In the genomic region with DNA sequence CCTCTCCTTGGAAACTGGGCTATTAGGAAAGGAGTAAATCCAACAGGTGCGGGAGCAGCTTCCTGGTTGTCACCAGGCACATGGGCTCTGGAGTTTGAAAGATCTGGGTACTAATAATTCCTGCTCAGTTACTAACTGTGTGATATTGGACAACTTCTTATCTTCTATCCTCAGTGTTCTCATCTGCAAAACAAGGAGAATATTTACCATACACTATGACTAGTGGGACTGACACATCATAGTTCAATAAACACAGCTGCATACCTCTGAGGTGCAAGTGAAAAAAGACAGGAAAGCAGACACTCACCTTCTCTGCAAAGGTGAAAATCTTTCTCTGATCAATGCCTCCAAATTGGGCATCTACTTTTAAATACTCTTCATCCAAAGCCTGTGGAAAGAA, we compare ENCODE assay signal across 18 cellular contexts. TPM values are rescaled to one million over a fixed set of nuclear protein-coding genes. Genes with fewer than 3 reads are reported as not detected.
DNase-seq lines count a peak whose midpoint lies in the region; ATAC-seq, FAIRE-seq and TF ChIP-seq lines count a peak whose summit lies in the region.
"Had no signal": no experiment of that assay in that cellular context is flagged by ENCODE, and none has a peak within 500 bp of the region (broad histone marks: within the 10 kb centered on the region; RNA-seq: fewer than 3 reads in every experiment).

No MANE protein-coding gene starts in this region.

- H3K4me1 ChIP-seq in PC-9 (replicated peaks; ENCODE audit: insufficient read depth) (peaks cover 79% of the 10 kb centered on the region), astrocyte (ENCODE audit: insufficient read depth, low read length) (peaks cover 46% of the 10 kb centered on the region), psoas muscle (no peaks in the 10 kb centered on the region)
- H3K4me1 ChIP-seq: uterus had no signal

- no peaks in the 10 kb centered on the region for H3K9me3 Mint-ChIP-seq in activated CD8-positive, alpha-beta memory T cell treated with anti-CD3 and anti-CD28 coated beads, Interleukin-2, amount 10 ng/mL, durations not matched to agents 7 days and 5 days (ENCODE audit: low read depth)
- H3K9me3 Mint-ChIP-seq in astrocyte (ENCODE audit: unreplicated experiment) (no peaks in the 10 kb centered on the region), nephron progenitor cell (peaks cover 9% of the 10 kb centered on the region)
- H3K9me3 Mint-ChIP-seq: activated T-cell treated with anti-CD3 and anti-CD28 coated beads, Interleukin-2, amount 50 U/mL, for 72 hours had no signal

- peak overlapping the region; percentile 77 for H3K9ac ChIP-seq in astrocyte (ENCODE audit: low read length)

- H3K27me3 Mint-ChIP-seq in activated CD8-positive, alpha-beta memory T cell treated with anti-CD3 and anti-CD28 coated beads, Interleukin-2, amount 10 ng/mL, durations not matched to agents 7 days and 5 days, result no peaks in the 10 kb centered on the region
- H3K27me3 Mint-ChIP-seq in astrocyte (ENCODE audit: low read depth, unreplicated experiment) (no peaks in the 10 kb centered on the region), nephron progenitor cell (ENCODE audit: low read depth, poor library complexity) (no peaks in the 10 kb centered on the region)

- intact Hi-C loops in PC-9 (cut with micrococcal nuclease; ENCODE audit: unreplicated experiment), result loop anchor here (5.0 kb wide), 1 partner anchor 145 kb away; a partner anchor contains a TSS
- intact Hi-C loops in psoas muscle (cut with DNase I), result no loop called here

- 82 to 91% (median 84%) methylated on average over 1 of the region's 1 CpG for WGBS in psoas muscle, 3 donors

- CTCF ChIA-PET in activated CD8-positive, alpha-beta memory T cell treated with anti-CD3 and anti-CD28 coated beads, Interleukin-2, amount 10 ng/mL, durations not matched to agents 7 days and 5 days (lab: Charles Lee), result interaction anchor here (0.6 kb wide), 1 partner anchor 25 kb away, joined by 5 read pairs; no protein-coding TSS in a partner anchor
- CTCF ChIA-PET in PC-9 (lab: Charles Lee), result interaction anchor here (0.6 kb wide), 1 partner anchor 13 kb away, joined by 3 read pairs; no protein-coding TSS in a partner anchor

- TF ChIP-seq CTCF in PC-9 (conservative IDR thresholded peaks at IDR 0.05) (no peak), astrocyte (IDR thresholded peaks at IDR 0.05; ENCODE audit: insufficient read depth, low read depth, low read length) (no peak), nephron progenitor cell (IDR thresholded peaks at IDR 0.05) (no peak), psoas muscle (IDR thresholded peaks at IDR 0.05) (no peak)

- H3F3A ChIP-seq in PC-9 (ENCODE audit: insufficient read depth, low read depth), result peaks cover 91% of the 10 kb centered on the region

- no peak overlapping the region; the same call in 1 of the 2 replicates for H3K4me3 ChIP-seq in PC-9
- no peak overlapping the region for H3K4me3 ChIP-seq in astrocyte (ENCODE audit: insufficient read depth, low read depth, low read length)
- no peak overlapping the region for H3K4me3 ChIP-seq in psoas muscle
- H3K4me3 ChIP-seq: K562, lung, uterus had no signal

- peaks cover 60% of the 10 kb centered on the region for H3K79me2 ChIP-seq in PC-9 (ENCODE audit: low read depth)
- H3K79me2 ChIP-seq in astrocyte (ENCODE audit: insufficient read depth, low read length), result peaks cover 24% of the 10 kb centered on the region

- no TSS peak for BruUV-seq in PC-9 (replicated peaks; lab: Mats Ljungman, UMichigan)

- H3K9me3 ChIP-seq in PC-9 (ENCODE audit: insufficient read depth, low read depth) (no peaks in the 10 kb centered on the region), astrocyte (ENCODE audit: insufficient read depth, low read depth, low read length) (no peaks in the 10 kb centered on the region), psoas muscle (no peaks in the 10 kb centered on the region)
- H3K9me3 ChIP-seq: uterus had no signal

- H3K27me3 ChIP-seq in PC-9 (ENCODE audit: insufficient read depth, low read depth) (no peaks in the 10 kb centered on the region), astrocyte (ENCODE audit: insufficient read depth, low read length) (no peaks in the 10 kb centered on the region), psoas muscle (ENCODE audit: insufficient read depth in 3 of 3, low read length in 2 of 3) (no peaks in the 10 kb centered on the region)
- H3K27me3 ChIP-seq: uterus had no signal

- H2AFZ ChIP-seq in PC-9 (no peak overlapping the region), astrocyte (ENCODE audit: low read depth, low read length) (no peak overlapping the region)

- POLR2A ChIA-PET in PC-9 (lab: Charles Lee; ENCODE audit: unreplicated experiment), result interaction anchor here (0.6 to 0.7 kb wide), 4 partner anchors 8 to 552 kb away, joined by 3 to 20 read pairs (median 6); no protein-coding TSS in a partner anchor

- no peak for ATAC-seq in activated CD8-positive, alpha-beta memory T cell treated with anti-CD3 and anti-CD28 coated beads, Interleukin-2, amount 10 ng/mL, durations not matched to agents 7 days and 5 days
- no peak for ATAC-seq in psoas muscle
- ATAC-seq in GM18498 (IDR thresholded peaks at IDR 0.05; ENCODE audit: unreplicated experiment), result no peak
- no peak for ATAC-seq in HG03439 (IDR thresholded peaks at IDR 0.05; ENCODE audit: unreplicated experiment)
- ATAC-seq: activated T-cell treated with anti-CD3 and anti-CD28 coated beads, Interleukin-2, amount 50 U/mL, for 72 hours; K562 had no signal

- peaks cover 56% of the 10 kb centered on the region for H3K36me3 Mint-ChIP-seq in activated CD8-positive, alpha-beta memory T cell treated with anti-CD3 and anti-CD28 coated beads, Interleukin-2, amount 10 ng/mL, durations not matched to agents 7 days and 5 days
- H3K36me3 Mint-ChIP-seq in astrocyte (ENCODE audit: low read depth, unreplicated experiment), result peaks cover 30% of the 10 kb centered on the region
- peaks cover 64% of the 10 kb centered on the region for H3K36me3 Mint-ChIP-seq in nephron progenitor cell (ENCODE audit: low read depth)

- H3K4me3 Mint-ChIP-seq in activated CD8-positive, alpha-beta memory T cell treated with anti-CD3 and anti-CD28 coated beads, Interleukin-2, amount 10 ng/mL, durations not matched to agents 7 days and 5 days, result no peak overlapping the region
- H3K4me3 Mint-ChIP-seq in astrocyte (ENCODE audit: unreplicated experiment) (no peak overlapping the region), nephron progenitor cell (no peak overlapping the region)

- peak overlapping the region; percentile 59 for H3K4me2 ChIP-seq in PC-9
- peak overlapping the region; percentile 76 for H3K4me2 ChIP-seq in astrocyte (ENCODE audit: low read length)

- peaks cover 58% of the 10 kb centered on the region for H3K36me3 ChIP-seq in PC-9 (ENCODE audit: low read depth)
- peaks cover 8% of the 10 kb centered on the region for H3K36me3 ChIP-seq in astrocyte (ENCODE audit: insufficient read depth, low read length)
- H3K36me3 ChIP-seq in psoas muscle (ENCODE audit: insufficient read depth in 1 of 2, low read depth in 1 of 2), result peaks cover 21 to 91% of the 10 kb centered on the region in 2 donors
- H3K36me3 ChIP-seq: uterus had no signal

- peak overlapping the region; percentile 34 for H3K27ac Mint-ChIP-seq in activated CD8-positive, alpha-beta memory T cell treated with anti-CD3 and anti-CD28 coated beads, Interleukin-2, amount 10 ng/mL, durations not matched to agents 7 days and 5 days
- H3K27ac Mint-ChIP-seq in astrocyte (ENCODE audit: unreplicated experiment) (no peak overlapping the region), nephron progenitor cell (peak overlapping the region; percentile 70)

- DNase-seq in activated CD8-positive, alpha-beta memory T cell treated with anti-CD3 and anti-CD28 coated beads, Interleukin-2, amount 10 ng/mL, durations not matched to agents 7 days and 5 days, result no peak
- DNase-seq in activated CD8-positive, alpha-beta memory T cell treated with anti-CD3 and anti-CD28 coated beads, Interleukin-2, amount 50 U/mL, for 4 hours, result no peak
- DNase-seq in PC-9, result peak in 1 of 2 experiments; percentile 87
- DNase-seq in astrocyte (ENCODE audit: low read depth), result no peak
- DNase-seq in nephron progenitor cell, result no peak
- no peak for DNase-seq in psoas muscle
- DNase-seq: activated T-cell treated with anti-CD3 and anti-CD28 coated beads, Interleukin-2, amount 50 U/mL, for 72 hours; aorta; COR-L47; NCI-H1105 treated with DMSO at 0.1 percent for 48 hours; RPMI8226; stimulated activated CD4-positive, alpha-beta T cell treated with anti-CD3 and anti-CD28 coated beads, Interleukin-12 subunit alpha, Interleukin-12 subunit beta, amount 100 ng/mL, for 4 hours; uterus had no signal

- no peaks in the 10 kb centered on the region; the same call in none of the 2 replicates for H4K20me1 ChIP-seq in PC-9 (ENCODE audit: insufficient read depth)
- H4K20me1 ChIP-seq in astrocyte (ENCODE audit: insufficient read depth, low read length), result peaks cover 4% of the 10 kb centered on the region

- no peak for FAIRE-seq in astrocyte (lab: Jason Lieb, UNC)
- FAIRE-seq: colon, K562 had no signal

- H3K27ac ChIP-seq in PC-9 (peak overlapping the region; percentile 85), astrocyte (ENCODE audit: low read depth, low read length) (peak overlapping the region; percentile 93), psoas muscle (no peak overlapping the region)
- H3K27ac ChIP-seq: uterus had no signal

- H3K9me2 ChIP-seq in PC-9 (ENCODE audit: insufficient read depth), result no peaks in the 10 kb centered on the region

- H3K4me1 Mint-ChIP-seq in activated CD8-positive, alpha-beta memory T cell treated with anti-CD3 and anti-CD28 coated beads, Interleukin-2, amount 10 ng/mL, durations not matched to agents 7 days and 5 days, result peaks cover 52% of the 10 kb centered on the region
- peaks cover 21% of the 10 kb centered on the region for H3K4me1 Mint-ChIP-seq in astrocyte (ENCODE audit: low read depth, unreplicated experiment)
- H3K4me1 Mint-ChIP-seq in nephron progenitor cell, result no peaks in the 10 kb centered on the region

RNA-seq across cellular contexts. Expression of a gene that starts 19.7 kb away (rescaled TPM):
- 100 to 1,000 TPM; 192 to 238 TPM for total RNA-seq in activated CD8-positive, alpha-beta memory T cell treated with anti-CD3 and anti-CD28 coated beads, Interleukin-2, amount 10 ng/mL, durations not matched to agents 7 days and 5 days
- total RNA-seq in PC-9 (2021) (180 and 187 TPM in 2 replicates), astrocyte (214 and 219 TPM in 2 replicates), psoas muscle (10 to 100 TPM; 36.9 to 90.2 (median 72.4) TPM)
- polyA plus RNA-seq in psoas muscle, result 100 to 1,000 TPM in 1 of 3 donors, 10 to 100 TPM in 2; 43.0 to 114 (median 90.9) TPM

RNA-seq across cellular contexts. Expression of a gene that starts 20.0 kb away (rescaled TPM):
- 100 to 1,000 TPM in 1 of 2 experiments, 10 to 100 TPM in 1; 85.3 to 102 TPM for total RNA-seq in activated CD8-positive, alpha-beta memory T cell treated with anti-CD3 and anti-CD28 coated beads, Interleukin-2, amount 10 ng/mL, durations not matched to agents 7 days and 5 days
- total RNA-seq in PC-9 (2021) (42.4 and 47.0 TPM in 2 replicates), astrocyte (39.9 and 40.3 TPM in 2 replicates), psoas muscle (10 to 100 TPM in 3 of 4 donors, 1 to 10 TPM in 1; 9.7 to 18.1 (median 12.9) TPM)
- 1 to 10 TPM; 3.9 to 7.7 (median 4.5) TPM for polyA plus RNA-seq in psoas muscle
